ENCODE assay signal across 2 cellular contexts in the genomic region with DNA sequence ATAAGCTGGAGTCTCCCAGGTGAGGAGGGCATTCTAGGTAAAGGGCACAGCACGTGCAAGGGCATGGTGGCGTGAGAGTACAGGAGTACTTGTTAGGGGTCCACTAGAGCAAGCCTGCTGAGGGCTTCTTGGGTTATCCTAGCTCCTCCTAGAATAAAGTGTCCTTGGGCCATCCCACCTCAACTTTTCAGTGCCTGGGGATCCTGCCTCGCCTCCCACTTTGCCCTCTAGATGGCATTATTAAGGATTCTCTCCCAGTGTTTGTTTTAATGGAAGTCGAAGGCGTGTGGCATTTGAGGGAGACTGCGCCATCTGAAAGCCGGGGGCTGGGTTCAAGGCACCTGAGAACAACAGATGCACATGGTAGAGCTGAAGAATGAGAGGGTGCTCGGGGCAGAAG.
TF ChIP-seq lines count a peak whose summit lies in the region.

No MANE protein-coding gene starts in this region.

TF ChIP-seq in HCT116, 20 proteins besides CTCF, POLR2A, EP300 and RAD21:
- no peak for TF ChIP-seq CEBPB (IDR thresholded peaks at IDR 0.05; ENCODE audit: low read depth)
- TF ChIP-seq FOSL1 (IDR thresholded peaks at IDR 0.05; ENCODE audit: low read depth), result no peak
- no peak for TF ChIP-seq MAX (IDR thresholded peaks at IDR 0.05)
- TF ChIP-seq ZBTB33 (IDR thresholded peaks at IDR 0.05; ENCODE audit: extremely low read depth, insufficient replicate concordance, low read length), result no peak
- TF ChIP-seq TCF7L2 (IDR thresholded peaks at IDR 0.05; ENCODE audit: borderline replicate concordance, extremely low read depth, insufficient read depth, insufficient read length), result no peak
- no peak for TF ChIP-seq SIN3A (IDR thresholded peaks at IDR 0.05; ENCODE audit: low read depth)
- TF ChIP-seq ELF1 (IDR thresholded peaks at IDR 0.05; ENCODE audit: borderline replicate concordance, low read depth), result no peak
- no peak for TF ChIP-seq REST (IDR thresholded peaks at IDR 0.05; ENCODE audit: low read depth)

TF ChIP-seq in H1, 55 proteins besides CTCF, POLR2A, EP300 and RAD21:
- TF ChIP-seq SUZ12 (IDR thresholded peaks at IDR 0.05; ENCODE audit: low read length) (no peak), NRF1 (IDR thresholded peaks at IDR 0.05; ENCODE audit: low read depth, low read length) (no peak), CBX5 (IDR thresholded peaks at IDR 0.05; ENCODE audit: low read depth, low read length) (no peak), POU5F1 (IDR thresholded peaks at IDR 0.05; ENCODE audit: low read depth, low read length) (no peak), SP4 (IDR thresholded peaks at IDR 0.05; ENCODE audit: low read length) (no peak), SP1 (IDR thresholded peaks at IDR 0.05; ENCODE audit: low read depth, low read length) (no peak)
